16 cellular contexts compared by ENCODE assay signal in genomic region chr17:17911003-17911613, GRCh38.
DNase-seq lines count a peak whose midpoint lies in the region; ATAC-seq and TF ChIP-seq lines count a peak whose summit lies in the region.
"Had no signal": no experiment of that assay in that cellular context is flagged by ENCODE, and none has a peak within 500 bp of the region (broad histone marks: within the 10 kb centered on the region; RNA-seq: fewer than 3 reads in every experiment).

No MANE protein-coding gene starts in this region.

- H3K27me3 Mint-ChIP-seq in nephron progenitor cell (ENCODE audit: low read depth, poor library complexity) (peaks cover 2% of the 10 kb centered on the region), type B pancreatic cell (no peaks in the 10 kb centered on the region)

- H3K27me3 ChIP-seq in heart left ventricle = no peaks in the 10 kb centered on the region
- H3K27me3 ChIP-seq: foreskin keratinocyte, upper lobe of left lung had no signal

- peak overlapping the region in 11 of 12 donors; percentile 19 to 71 (median 52) for H3K27ac ChIP-seq in heart left ventricle
- H3K27ac ChIP-seq: foreskin keratinocyte had no signal

- H3K27ac Mint-ChIP-seq in nephron progenitor cell (peak overlapping the region; percentile 69), type B pancreatic cell (peak overlapping the region; percentile 67)
- H3K27ac Mint-ChIP-seq: natural killer cell; T-helper 1 cell treated with Interleukin-12 subunit alpha and Interleukin-12 subunit beta and Interleukin-4 antibody, amounts not matched to agents 30 μg/mL and 1 μg/mL, for 36 hours had no signal

- peaks cover 0 to 9% (median 3%) of the 10 kb centered on the region in 9 donors for H3K36me3 ChIP-seq in heart left ventricle
- H3K36me3 ChIP-seq: upper lobe of left lung had no signal

- no peak for TF ChIP-seq POLR2A in heart left ventricle (IDR thresholded peaks at IDR 0.05)

- peak; percentile 60 to 74 (median 68) for ATAC-seq in heart left ventricle
- ATAC-seq in GM21360 (IDR thresholded peaks at IDR 0.05; ENCODE audit: unreplicated experiment) = no peak
- ATAC-seq: foreskin keratinocyte, natural killer cell had no signal

- no peak for TF ChIP-seq CTCF in heart left ventricle (IDR thresholded peaks at IDR 0.05)
- TF ChIP-seq CTCF in nephron progenitor cell (IDR thresholded peaks at IDR 0.05) = no peak
- TF ChIP-seq CTCF in type B pancreatic cell (conservative IDR thresholded peaks at IDR 0.05) = no peak

- peaks cover 12% of the 10 kb centered on the region for H3K36me3 Mint-ChIP-seq in nephron progenitor cell (ENCODE audit: low read depth)
- peaks cover 21% of the 10 kb centered on the region for H3K36me3 Mint-ChIP-seq in type B pancreatic cell
- H3K36me3 Mint-ChIP-seq: natural killer cell had no signal

- 45 to 62% (median 54%) methylated on average over 7 to 10 of the region's 10 CpGs for WGBS in heart left ventricle, 4 donors

- H3K9me3 ChIP-seq in heart left ventricle = no peaks in the 10 kb centered on the region
- H3K9me3 ChIP-seq: upper lobe of left lung had no signal

- intact Hi-C loops in heart left ventricle (cut with DNase I) = loop anchor here in 2 of 10 donors (10.0 kb wide), 2 partner anchors 46 to 96 kb away; no protein-coding TSS in a partner anchor

- H3K9me3 Mint-ChIP-seq in nephron progenitor cell (peaks cover 12% of the 10 kb centered on the region), type B pancreatic cell (no peaks in the 10 kb centered on the region)
- H3K9me3 Mint-ChIP-seq: natural killer cell; T-helper 1 cell treated with Interleukin-12 subunit alpha and Interleukin-12 subunit beta and Interleukin-4 antibody, amounts not matched to agents 30 μg/mL and 1 μg/mL, for 36 hours had no signal

- DNase-seq in NCI-H82 (lab: John Stamatoyannopoulos, UW) (peak; percentile 45), NCI-H82 treated with DMSO at 0.1 percent for 48 hours (lab: John Stamatoyannopoulos, UW; ENCODE audit: unreplicated experiment) (no peak), heart left ventricle (no peak), nephron progenitor cell (no peak), type B pancreatic cell (ENCODE audit: extremely low spot score, unreplicated experiment) (no peak), HCEC 1CT (no peak), OCI-M1 (lab: John Stamatoyannopoulos, UW) (no peak)
- DNase-seq: activated CD4-positive, alpha-beta T cell treated with anti-CD3 and anti-CD28 coated beads, Interleukin-2, amount 50 U/mL, for 4 hours; activated effector memory CD4-positive, alpha-beta T cell treated with Interleukin-2 at 50 U/mL for 16 hours; effector CD4-positive, alpha-beta T cell; foreskin keratinocyte; natural killer cell; stimulated activated CD4-positive, alpha-beta T cell treated with anti-CD3 and anti-CD28 coated beads, Interleukin-12 subunit alpha, Interleukin-12 subunit beta, amount 100 ng/mL, for 4 hours; upper lobe of left lung had no signal

- H3K4me1 Mint-ChIP-seq in nephron progenitor cell (peaks cover 50% of the 10 kb centered on the region), type B pancreatic cell (ENCODE audit: unreplicated experiment) (peaks cover 33% of the 10 kb centered on the region)

- no peak overlapping the region for H3K4me3 ChIP-seq in heart left ventricle
- H3K4me3 ChIP-seq: upper lobe of left lung had no signal

- H3K4me1 ChIP-seq in heart left ventricle = peaks cover 0 to 51% (median 36%) of the 10 kb centered on the region in 12 donors

- H3K4me3 Mint-ChIP-seq in nephron progenitor cell = peak overlapping the region; percentile 37
- H3K4me3 Mint-ChIP-seq in type B pancreatic cell = peak overlapping the region; percentile 42
- H3K4me3 Mint-ChIP-seq: natural killer cell; T-helper 1 cell treated with Interleukin-12 subunit alpha and Interleukin-12 subunit beta and Interleukin-4 antibody, amounts not matched to agents 30 μg/mL and 1 μg/mL, for 36 hours had no signal
